12 cellular contexts compared by ENCODE assay signal in genomic region chr1:24898909-24899439, GRCh38. TPM values are rescaled to one million over a fixed set of nuclear protein-coding genes. Genes with fewer than 3 reads are reported as not detected.
DNase-seq lines count a peak whose midpoint lies in the region; ATAC-seq and TF ChIP-seq lines count a peak whose summit lies in the region.
"Had no signal": no experiment of that assay in that cellular context is flagged by ENCODE, and none has a peak within 500 bp of the region (broad histone marks: within the 10 kb centered on the region; RNA-seq: fewer than 3 reads in every experiment).

No MANE protein-coding gene starts in this region.

- no peaks in the 10 kb centered on the region for H3K36me3 ChIP-seq in left ventricle myocardium inferior

- H3K4me3 ChIP-seq in left ventricle myocardium inferior, result no peak overlapping the region

- TF ChIP-seq CTCF in activated B cell treated with CpG ODN at 0.5 μM for 24 hours (IDR thresholded peaks at IDR 0.05) (no peak), left ventricle myocardium inferior (IDR thresholded peaks at IDR 0.05; ENCODE audit: borderline replicate concordance) (no peak)

- H3K9me3 ChIP-seq in left ventricle myocardium inferior (replicated peaks), result no peaks in the 10 kb centered on the region

- POLR2A ChIA-PET in activated B cell treated with CpG ODN at 0.5 μM for 24 hours (lab: Charles Lee), result interaction anchor here (0.7 to 4.0 kb wide), 2 partner anchors 30 to 139 kb away, joined by 3 to 20 read pairs; partner anchors contain the start of gene RUNX3

- no peak overlapping the region for H3K4me3 Mint-ChIP-seq in activated B cell treated with CpG ODN at 0.5 μM for 24 hours
- peak overlapping the region; percentile 61 to 65 for H3K4me3 Mint-ChIP-seq in effector memory CD8-positive, alpha-beta T cell

- CTCF ChIA-PET in activated B cell treated with CpG ODN at 0.5 μM for 24 hours (lab: Charles Lee), result interaction anchor here (0.9 to 2.1 kb wide), 4 partner anchors 16 to 147 kb away, joined by 3 to 14 read pairs (median 6); no protein-coding TSS in a partner anchor

- ATAC-seq in activated B cell treated with CpG ODN at 0.5 μM for 24 hours (ENCODE audit: low read depth) (no peak), GM18867 (IDR thresholded peaks at IDR 0.05; ENCODE audit: unreplicated experiment) (no peak), HG02840 (IDR thresholded peaks at IDR 0.05; ENCODE audit: low FRiP score, unreplicated experiment) (no peak)
- no peak for ATAC-seq in effector memory CD8-positive, alpha-beta T cell (replicated peaks)
- no peak for ATAC-seq in stimulated activated naive CD8-positive, alpha-beta T cell treated with anti-CD3 and anti-CD28 coated beads, Interleukin-15, Interleukin-2, amounts not matched to agents 100 U/mL and 50 U/mL, for 24 hours

- H3K4me1 Mint-ChIP-seq in activated B cell treated with CpG ODN at 0.5 μM for 24 hours, result peaks cover 34% of the 10 kb centered on the region
- H3K4me1 Mint-ChIP-seq in effector memory CD8-positive, alpha-beta T cell (ENCODE audit: low read depth in 2 of 2), result peaks cover 51 to 61% of the 10 kb centered on the region in 2 donors

- no peaks in the 10 kb centered on the region for H3K4me1 ChIP-seq in left ventricle myocardium inferior

- peak; percentile 77 for DNase-seq in activated CD8-positive, alpha-beta memory T cell treated with anti-CD3 and anti-CD28 coated beads for 24 hours
- no peak for DNase-seq in activated CD8-positive, alpha-beta memory T cell treated with anti-CD3 and anti-CD28 coated beads, Interleukin-2, amount 50 U/mL, for 4 hours
- DNase-seq in activated B cell treated with CpG ODN at 0.5 μM for 24 hours, result no peak
- DNase-seq in effector memory CD8-positive, alpha-beta T cell, result no peak
- DNase-seq in stimulated activated naive CD8-positive, alpha-beta T cell treated with anti-CD3 and anti-CD28 coated beads, Interleukin-15, Interleukin-2, amounts not matched to agents 100 U/mL and 50 U/mL, for 24 hours, result peak; percentile 43
- no peak for DNase-seq in left ventricle myocardium inferior
- DNase-seq: activated gamma-delta T cell treated with Interleukin-2 at 50 U/mL for 16 hours; occipital lobe; SIG-M5; stimulated activated CD4-positive, alpha-beta T cell treated with anti-CD3 and anti-CD28 coated beads, Interleukin-12 subunit alpha, Interleukin-12 subunit beta, amount 100 ng/mL, for 4 hours had no signal

- peaks cover 70% of the 10 kb centered on the region for H3K27me3 ChIP-seq in left ventricle myocardium inferior (ENCODE audit: low read depth)

- no peak overlapping the region for H3K27ac ChIP-seq in left ventricle myocardium inferior (replicated peaks)

- H3K27ac Mint-ChIP-seq in activated B cell treated with CpG ODN at 0.5 μM for 24 hours, result peak overlapping the region; percentile 18
- H3K27ac Mint-ChIP-seq in effector memory CD8-positive, alpha-beta T cell, result peak overlapping the region; percentile 92 to 100

- intact Hi-C loops in activated B cell treated with CpG ODN at 0.5 μM for 24 hours (cut with micrococcal nuclease), result loop anchor here (1.0 to 2.0 kb wide), 2 partner anchors 30 to 51 kb away; no protein-coding TSS in a partner anchor
- intact Hi-C loops in left ventricle myocardium inferior (cut with micrococcal nuclease), result no loop called here

- peaks cover 45% of the 10 kb centered on the region for H3K36me3 Mint-ChIP-seq in activated B cell treated with CpG ODN at 0.5 μM for 24 hours (ENCODE audit: low read depth)
- peaks cover 90% of the 10 kb centered on the region for H3K36me3 Mint-ChIP-seq in effector memory CD8-positive, alpha-beta T cell (ENCODE audit: insufficient read depth)

- H3K27me3 Mint-ChIP-seq in activated B cell treated with CpG ODN at 0.5 μM for 24 hours, result no peaks in the 10 kb centered on the region
- no peaks in the 10 kb centered on the region for H3K27me3 Mint-ChIP-seq in effector memory CD8-positive, alpha-beta T cell

- no peaks in the 10 kb centered on the region for H3K9me3 Mint-ChIP-seq in activated B cell treated with CpG ODN at 0.5 μM for 24 hours
- H3K9me3 Mint-ChIP-seq in effector memory CD8-positive, alpha-beta T cell, result no peaks in the 10 kb centered on the region

RNA-seq across cellular contexts. Expression of gene RUNX3, which starts 31.1 kb away (rescaled TPM):
- 141 and 153 TPM in 2 replicates for total RNA-seq in activated B cell treated with CpG ODN at 0.5 μM for 24 hours
- 0.52 TPM for total RNA-seq in left ventricle myocardium inferior

Comparison
In these comparisons a context has a peak if more than half of its experiments do, and no peak if none do; other contexts are left out.
1. DNase-seq: peak in activated CD8-positive, alpha-beta memory T cell treated with anti-CD3 and anti-CD28 coated beads for 24 hours (single experiment) and stimulated activated naive CD8-positive, alpha-beta T cell treated with anti-CD3 and anti-CD28 coated beads, Interleukin-15, Interleukin-2, amounts not matched to agents 100 U/mL and 50 U/mL, for 24 hours (single experiment); none in activated CD8-positive, alpha-beta memory T cell treated with anti-CD3 and anti-CD28 coated beads, Interleukin-2, amount 50 U/mL, for 4 hours (single experiment), activated B cell treated with CpG ODN at 0.5 μM for 24 hours (single experiment), effector memory CD8-positive, alpha-beta T cell (0 of 3) and left ventricle myocardium inferior (single experiment).
2. RNA of gene RUNX3, which starts 31.1 kb away (total RNA-seq): 141 to 153 TPM in activated B cell treated with CpG ODN at 0.5 μM for 24 hours; 0.52 TPM in left ventricle myocardium inferior (single experiment); every median in the first group is over 10 times any median in the second.